17 cellular contexts compared by ENCODE assay signal in genomic region chr20:31821427-31821826, GRCh38. TPM values are rescaled to one million over a fixed set of nuclear protein-coding genes. Genes with fewer than 3 reads are reported as not detected.
A peak's percentile ranks its signal among the peaks of the same experiment; 100 is the strongest.
DNase-seq lines count a peak whose midpoint lies in the region; ATAC-seq, FAIRE-seq and TF ChIP-seq lines count a peak whose summit lies in the region.
"Had no signal": no experiment of that assay in that cellular context is flagged by ENCODE, and none has a peak within 500 bp of the region (broad histone marks: within the 10 kb centered on the region; RNA-seq: fewer than 3 reads in every experiment).

No MANE protein-coding gene starts in this region.

- H3K4me2 ChIP-seq in HepG2 (ENCODE audit: low read depth, low read length) (no peak overlapping the region), neural progenitor cell (no peak overlapping the region)

- no peak for TF ChIP-seq CTCF in HepG2 (CRISPR knock-in tag; IDR thresholded peaks at IDR 0.05)
- no peak for TF ChIP-seq CTCF in right lobe of liver (IDR thresholded peaks at IDR 0.05)
- no peak for TF ChIP-seq CTCF in neural progenitor cell (IDR thresholded peaks at IDR 0.05)
- TF ChIP-seq CTCF in upper lobe of right lung (IDR thresholded peaks at IDR 0.05) = no peak
- no peak for TF ChIP-seq CTCF in tibial nerve (IDR thresholded peaks at IDR 0.05)

- no peaks in the 10 kb centered on the region for H3F3A ChIP-seq in neural progenitor cell (ENCODE audit: low read depth)

- peak overlapping the region; percentile 30 for H3K27ac Mint-ChIP-seq in neural progenitor cell

- no peaks in the 10 kb centered on the region for H3K36me3 Mint-ChIP-seq in neural progenitor cell

- ATAC-seq in HepG2 (no peak), right lobe of liver (no peak), upper lobe of right lung (no peak), GM21619 (IDR thresholded peaks at IDR 0.05; ENCODE audit: unreplicated experiment) (no peak)
- ATAC-seq: HCT116 had no signal

- H3K36me3 ChIP-seq in HepG2 (replicated peaks in 1 of 2; ENCODE audit: control insufficient read depth in 1 of 2, insufficient read depth in 2 of 2, low read length in 2 of 2) (no peaks in the 10 kb centered on the region), right lobe of liver (no peaks in the 10 kb centered on the region), neural progenitor cell (no peaks in the 10 kb centered on the region), upper lobe of right lung (no peaks in the 10 kb centered on the region), tibial nerve (no peaks in the 10 kb centered on the region)
- H3K36me3 ChIP-seq: SJSA1 had no signal

- H3K9ac ChIP-seq in HepG2 (ENCODE audit: insufficient read depth, low read depth, low read length) (no peak overlapping the region), neural progenitor cell (no peak overlapping the region)

- no peak overlapping the region for H3K4me3 ChIP-seq in HepG2 (replicated peaks in 1 of 3; ENCODE audit: insufficient read depth in 1 of 3, low read depth in 2 of 3, low read length in 3 of 3)
- no peak overlapping the region for H3K4me3 ChIP-seq in right lobe of liver
- H3K4me3 ChIP-seq in neural progenitor cell = no peak overlapping the region
- H3K4me3 ChIP-seq in upper lobe of right lung = no peak overlapping the region
- no peak overlapping the region for H3K4me3 ChIP-seq in tibial nerve
- H3K4me3 ChIP-seq: A549, SJSA1 had no signal

- H3K27me3 ChIP-seq in HepG2 (ENCODE audit: control insufficient read depth in 1 of 2, insufficient read depth in 2 of 2, low read length in 2 of 2) = peaks cover 8 to 53% of the 10 kb centered on the region in 2 experiments
- no peaks in the 10 kb centered on the region for H3K27me3 ChIP-seq in right lobe of liver
- H3K27me3 ChIP-seq in neural progenitor cell = no peaks in the 10 kb centered on the region
- no peaks in the 10 kb centered on the region for H3K27me3 ChIP-seq in upper lobe of right lung
- no peaks in the 10 kb centered on the region for H3K27me3 ChIP-seq in tibial nerve
- H3K27me3 ChIP-seq: SJSA1 had no signal

- no peak for FAIRE-seq in HepG2 (lab: Jason Lieb, UNC)
- FAIRE-seq: A549, GM18507 had no signal

- no peak for TF ChIP-seq RAD21 in HepG2 (CRISPR knock-in tag; IDR thresholded peaks at IDR 0.05)

- H3K4me1 ChIP-seq in HepG2 (ENCODE audit: insufficient read depth, low read length) = 0 out of 2 replicates have a peak, but pooled peaks cover 7% of the 10 kb centered on the region
- peaks cover 0 to 3% (median 0%) of the 10 kb centered on the region in 4 donors for H3K4me1 ChIP-seq in right lobe of liver
- no peaks in the 10 kb centered on the region for H3K4me1 ChIP-seq in neural progenitor cell
- peaks cover 4% of the 10 kb centered on the region for H3K4me1 ChIP-seq in upper lobe of right lung
- H3K4me1 ChIP-seq in tibial nerve = peaks cover 0 to 14% (median 6%) of the 10 kb centered on the region in 4 donors
- H3K4me1 ChIP-seq: Caco-2 had no signal

- DNase-seq in HepG2 (ENCODE audit: low spot score) (no peak), right lobe of liver (no peak), neural progenitor cell (ENCODE audit: low spot score) (no peak), upper lobe of right lung (peak; percentile 47), tibial nerve (ENCODE audit: low spot score in 2 of 2) (no peak)
- DNase-seq: Caco-2, DMS53, NCI-H187 treated with DMSO at 0.1 percent for 48 hours, NCI-H524 had no signal

- TF ChIP-seq EP300 in HepG2 (IDR thresholded peaks at IDR 0.05; ENCODE audit: low read depth in 2 of 2, low read length in 2 of 2) = no peak
- no peak for TF ChIP-seq EP300 in HepG2 (CRISPR knock-in tag; IDR thresholded peaks at IDR 0.05; ENCODE audit: borderline replicate concordance)
- TF ChIP-seq EP300 in tibial nerve (IDR thresholded peaks at IDR 0.05) = no peak

- H3K27ac ChIP-seq in HepG2 (ENCODE audit: extremely low read length, insufficient read depth, low read length) (no peak overlapping the region), right lobe of liver (no peak overlapping the region), neural progenitor cell (no peak overlapping the region), upper lobe of right lung (no peak overlapping the region), tibial nerve (no peak overlapping the region)
- H3K27ac ChIP-seq: C4-2B, SJSA1 had no signal

- no peak overlapping the region for H3K4me3 Mint-ChIP-seq in neural progenitor cell

- CTCF ChIA-PET in HepG2 (lab: Yijun Ruan, JAX; ENCODE audit: low intra/inter-chr PET ratio, low total read pairs) = interaction anchor here (2.7 to 4.8 kb wide), 2 partner anchors 25 to 210 kb away, joined by 26 to 70 read pairs; partner anchors contain the start of gene FOXS1

- H3K9me3 Mint-ChIP-seq in neural progenitor cell = no peaks in the 10 kb centered on the region

- BruUV-seq in HepG2 (replicated peaks; lab: Mats Ljungman, UMichigan) = no TSS peak

- H3K9me3 ChIP-seq in HepG2 (ENCODE audit: low read length) = no peaks in the 10 kb centered on the region
- H3K9me3 ChIP-seq in right lobe of liver = no peaks in the 10 kb centered on the region
- no peaks in the 10 kb centered on the region for H3K9me3 ChIP-seq in neural progenitor cell (ENCODE audit: low read depth)
- H3K9me3 ChIP-seq in upper lobe of right lung = no peaks in the 10 kb centered on the region
- no peaks in the 10 kb centered on the region for H3K9me3 ChIP-seq in tibial nerve
- H3K9me3 ChIP-seq: A549, Caco-2, SJSA1 had no signal

- no peak overlapping the region for H2AFZ ChIP-seq in HepG2 (ENCODE audit: low read length)
- no peak overlapping the region for H2AFZ ChIP-seq in neural progenitor cell (replicated peaks)

- TF ChIP-seq POLR2A in HepG2 (IDR thresholded peaks at IDR 0.05; ENCODE audit: insufficient read depth in 1 of 2, low read depth in 2 of 2, low read length in 2 of 2) (no peak), right lobe of liver (IDR thresholded peaks at IDR 0.05) (no peak), tibial nerve (IDR thresholded peaks at IDR 0.05) (no peak)

- POLR2A ChIA-PET in HepG2 (lab: Yijun Ruan, JAX) = no interaction called here

- intact Hi-C loops in HepG2 (cut with micrococcal nuclease; ENCODE audit: unreplicated experiment) = loop anchor here (10.0 kb wide), 1 partner anchor 133 kb away; the partner anchor contains the start of gene PDRG1
- intact Hi-C loops in right lobe of liver (cut with DNase I) = loop anchor here in 1 of 2 donors (5.0 kb wide), 1 partner anchor 206 kb away; no protein-coding TSS in a partner anchor
- intact Hi-C loops in upper lobe of right lung (cut with DNase I) = no loop called here

- no peaks in the 10 kb centered on the region for H3K27me3 Mint-ChIP-seq in neural progenitor cell (ENCODE audit: insufficient read depth, low read depth)

- peaks cover 14% of the 10 kb centered on the region for H3K4me1 Mint-ChIP-seq in neural progenitor cell

- no peaks in the 10 kb centered on the region for H3K79me2 ChIP-seq in HepG2 (ENCODE audit: insufficient read depth, low read length)
- H3K79me2 ChIP-seq in neural progenitor cell (ENCODE audit: low read depth) = no peaks in the 10 kb centered on the region

- H4K20me1 ChIP-seq in HepG2 (ENCODE audit: insufficient read depth, low read length) (no peaks in the 10 kb centered on the region), neural progenitor cell (ENCODE audit: low read depth) (no peaks in the 10 kb centered on the region)

- 4% methylated on average over 5 of the region's 5 CpGs for WGBS in HepG2 (ENCODE audit: low lambda C conversion rate)
- WGBS in right lobe of liver (ENCODE audit: insufficient coverage, low coverage, low lambda C conversion rate, missing lambda C conversion rate) = 20% methylated on average over 1 of the region's 5 CpGs
- 62 to 65% methylated on average over 4 to 5 of the region's 5 CpGs for WGBS in tibial nerve, 2 donors

- in situ Hi-C loops in HepG2 (cut with HindIII; ENCODE audit: extremely low pct_ligation_motif_present, low pct_unique_long_range_greater_than_20kb) = loop anchor here (5.0 to 10.0 kb wide), 2 partner anchors 211 to 273 kb away; no protein-coding TSS in a partner anchor

RNA-seq across cellular contexts. Expression of gene MYLK2, which starts 2.3 kb away (rescaled TPM):
- total RNA-seq in HepG2 (2016; rRNA removed; fragmentation: Illumina TruSeq; extraction: Trizol) (0.27 TPM in 1 of 2 replicates, not detected in the other), right lobe of liver (not detected), neural progenitor cell (ENCODE audit: low replicate concordance) (0.22 TPM in 1 of 2 replicates, not detected in the other), upper lobe of right lung (not detected), tibial nerve (1 to 10 TPM in 1 of 4 donors, under 1 TPM in 1, not detected in 2; 0.66 to 1.3 TPM)
- 0.09 and 0.10 TPM in 2 replicates for total RNA-seq in HepG2 (2016; cell fraction: cytosol; rRNA removed; fragmentation: Illumina TruSeq; extraction: Trizol; ENCODE audit: low read depth)
- total RNA-seq in HepG2 (2016; cell fraction: insoluble cytoplasmic fraction; rRNA removed; fragmentation: Illumina TruSeq; extraction: Trizol) = 0.17 TPM in 1 of 2 replicates, not detected in the other
- 0.06 and 0.10 TPM in 2 replicates for total RNA-seq in HepG2 (2016; cell fraction: membrane; rRNA removed; fragmentation: Illumina TruSeq; extraction: Trizol)
- total RNA-seq in HepG2 (2016; cell fraction: nucleus; rRNA removed; fragmentation: Illumina TruSeq; extraction: Trizol) = 0.50 TPM in 1 of 2 replicates, not detected in the other
- 0.04 TPM in 1 of 2 replicates, not detected in the other for polyA plus RNA-seq in HepG2 (2011; rRNA removed)
- 0.03 TPM in 1 of 2 replicates, not detected in the other for polyA plus RNA-seq in HepG2 (2011; cell fraction: cytosol; rRNA removed)
- 0.05 and 0.32 TPM in 2 replicates for polyA plus RNA-seq in HepG2 (2011; cell fraction: nucleus; rRNA removed)
- polyA plus RNA-seq in HepG2 (2012) = not detected in 2 replicates
- 0.10 TPM in 1 of 2 replicates, not detected in the other for polyA plus RNA-seq in HepG2 (2016; cell fraction: cytosol; fragmentation: Illumina TruSeq; extraction: Trizol; ENCODE audit: low read depth)
- 0.21 TPM in 1 of 2 replicates, not detected in the other for polyA plus RNA-seq in HepG2 (2016; cell fraction: insoluble cytoplasmic fraction; fragmentation: Illumina TruSeq; extraction: Trizol; ENCODE audit: low read depth)
- polyA plus RNA-seq in HepG2 (2016; cell fraction: membrane; fragmentation: Illumina TruSeq; extraction: Trizol; ENCODE audit: low read depth) = 0.22 TPM in 1 of 2 replicates, not detected in the other
- 0.52 and 0.59 TPM in 2 replicates for polyA plus RNA-seq in HepG2 (2016; cell fraction: nucleus; fragmentation: Illumina TruSeq; extraction: Trizol; ENCODE audit: insufficient read depth, low read depth)
- 0.18 and 0.28 TPM in 2 replicates for polyA minus RNA-seq in HepG2 (2011; rRNA and poly(A)+ RNA removed; ENCODE audit: low replicate concordance)
- polyA minus RNA-seq in HepG2 (2011; cell fraction: cytosol; rRNA and poly(A)+ RNA removed) = not detected in 2 replicates
- polyA minus RNA-seq in HepG2 (2011; cell fraction: nucleus; rRNA and poly(A)+ RNA removed) = 0.25 and 0.39 TPM in 2 replicates

RNA-seq across cellular contexts. Expression of gene FOXS1, which starts 24.0 kb away (rescaled TPM):
- total RNA-seq in HepG2 (2016; rRNA removed; fragmentation: Illumina TruSeq; extraction: Trizol) = not detected in 2 replicates
- not detected in 2 replicates for total RNA-seq in HepG2 (2016; cell fraction: cytosol; rRNA removed; fragmentation: Illumina TruSeq; extraction: Trizol; ENCODE audit: low read depth)
- not detected in 2 replicates for total RNA-seq in HepG2 (2016; cell fraction: insoluble cytoplasmic fraction; rRNA removed; fragmentation: Illumina TruSeq; extraction: Trizol)
- not detected in 2 replicates for total RNA-seq in HepG2 (2016; cell fraction: membrane; rRNA removed; fragmentation: Illumina TruSeq; extraction: Trizol)
- not detected in 2 replicates for total RNA-seq in HepG2 (2016; cell fraction: nucleus; rRNA removed; fragmentation: Illumina TruSeq; extraction: Trizol)
- polyA plus RNA-seq in HepG2 (2011; rRNA removed) = not detected in 2 replicates
- polyA plus RNA-seq in HepG2 (2011; cell fraction: cytosol; rRNA removed) = not detected in 2 replicates
- polyA plus RNA-seq in HepG2 (2011; cell fraction: nucleus; rRNA removed) = not detected in 2 replicates
- polyA plus RNA-seq in HepG2 (2012) = not detected in 2 replicates
- polyA plus RNA-seq in HepG2 (2016; cell fraction: cytosol; fragmentation: Illumina TruSeq; extraction: Trizol; ENCODE audit: low read depth) = not detected in 2 replicates
- polyA plus RNA-seq in HepG2 (2016; cell fraction: insoluble cytoplasmic fraction; fragmentation: Illumina TruSeq; extraction: Trizol; ENCODE audit: low read depth) = not detected in 2 replicates
- polyA plus RNA-seq in HepG2 (2016; cell fraction: membrane; fragmentation: Illumina TruSeq; extraction: Trizol; ENCODE audit: low read depth) = not detected in 2 replicates
- polyA plus RNA-seq in HepG2 (2016; cell fraction: nucleus; fragmentation: Illumina TruSeq; extraction: Trizol; ENCODE audit: insufficient read depth, low read depth) = not detected in 2 replicates
- polyA minus RNA-seq in HepG2 (2011; rRNA and poly(A)+ RNA removed; ENCODE audit: low replicate concordance) = not detected in 2 replicates
- polyA minus RNA-seq in HepG2 (2011; cell fraction: cytosol; rRNA and poly(A)+ RNA removed) = not detected in 2 replicates
- polyA minus RNA-seq in HepG2 (2011; cell fraction: nucleus; rRNA and poly(A)+ RNA removed) = not detected in 2 replicates
- total RNA-seq in right lobe of liver = under 1 TPM in 2 of 6 experiments, not detected in 4; 0.15 to 0.31 TPM
- total RNA-seq in neural progenitor cell (ENCODE audit: low replicate concordance) = 0.53 TPM in 1 of 2 replicates, not detected in the other
- total RNA-seq in upper lobe of right lung = 3.3 TPM
- 10 to 100 TPM in 1 of 4 donors, 1 to 10 TPM in 3; 3.0 to 11.8 (median 8.0) TPM for total RNA-seq in tibial nerve
- total RNA-seq: Caco-2, LHCN-M2, OCI-LY7 had no signal

RNA-seq across cellular contexts. Expression of gene DUSP15, which starts 48.9 kb away (rescaled TPM):
- 0.18 and 0.93 TPM in 2 replicates for total RNA-seq in HepG2 (2016; rRNA removed; fragmentation: Illumina TruSeq; extraction: Trizol)
- 1.1 TPM in 2 replicates for total RNA-seq in HepG2 (2016; cell fraction: cytosol; rRNA removed; fragmentation: Illumina TruSeq; extraction: Trizol; ENCODE audit: low read depth)
- total RNA-seq in HepG2 (2016; cell fraction: insoluble cytoplasmic fraction; rRNA removed; fragmentation: Illumina TruSeq; extraction: Trizol) = 0.37 and 0.69 TPM in 2 replicates
- total RNA-seq in HepG2 (2016; cell fraction: membrane; rRNA removed; fragmentation: Illumina TruSeq; extraction: Trizol) = 0.93 and 1.2 TPM in 2 replicates
- 0.43 and 1.6 TPM in 2 replicates for total RNA-seq in HepG2 (2016; cell fraction: nucleus; rRNA removed; fragmentation: Illumina TruSeq; extraction: Trizol)
- 0.17 and 0.46 TPM in 2 replicates for polyA plus RNA-seq in HepG2 (2011; rRNA removed)
- 0.60 and 0.79 TPM in 2 replicates for polyA plus RNA-seq in HepG2 (2011; cell fraction: cytosol; rRNA removed)
- polyA plus RNA-seq in HepG2 (2011; cell fraction: nucleus; rRNA removed) = 0.95 and 1.2 TPM in 2 replicates
- 0.50 and 0.83 TPM in 2 replicates for polyA plus RNA-seq in HepG2 (2012)
- polyA plus RNA-seq in HepG2 (2016; cell fraction: cytosol; fragmentation: Illumina TruSeq; extraction: Trizol; ENCODE audit: low read depth) = 0.60 and 1.1 TPM in 2 replicates
- 0.47 and 1.2 TPM in 2 replicates for polyA plus RNA-seq in HepG2 (2016; cell fraction: insoluble cytoplasmic fraction; fragmentation: Illumina TruSeq; extraction: Trizol; ENCODE audit: low read depth)
- polyA plus RNA-seq in HepG2 (2016; cell fraction: membrane; fragmentation: Illumina TruSeq; extraction: Trizol; ENCODE audit: low read depth) = 0.72 and 1.1 TPM in 2 replicates
- polyA plus RNA-seq in HepG2 (2016; cell fraction: nucleus; fragmentation: Illumina TruSeq; extraction: Trizol; ENCODE audit: insufficient read depth, low read depth) = 0.88 and 1.7 TPM in 2 replicates
- 0.56 TPM in 1 of 2 replicates, not detected in the other for polyA minus RNA-seq in HepG2 (2011; rRNA and poly(A)+ RNA removed; ENCODE audit: low replicate concordance)
- polyA minus RNA-seq in HepG2 (2011; cell fraction: cytosol; rRNA and poly(A)+ RNA removed) = not detected in 2 replicates
- polyA minus RNA-seq in HepG2 (2011; cell fraction: nucleus; rRNA and poly(A)+ RNA removed) = 0.87 TPM in 1 of 2 replicates, not detected in the other
- total RNA-seq in right lobe of liver = 1 to 10 TPM in 1 of 6 experiments, under 1 TPM in 2, not detected in 3; 0.22 to 1.1 (median 0.42) TPM
- total RNA-seq in neural progenitor cell (ENCODE audit: low replicate concordance) = 0.45 and 1.1 TPM in 2 replicates
- 2.4 TPM for total RNA-seq in upper lobe of right lung
- 10 to 100 TPM; 31.8 to 61.3 (median 44.6) TPM for total RNA-seq in tibial nerve

RNA-seq across cellular contexts. Expression of gene TTLL9, which starts 49.0 kb away (rescaled TPM):
- total RNA-seq in HepG2 (2016; rRNA removed; fragmentation: Illumina TruSeq; extraction: Trizol) (not detected in 2 replicates), right lobe of liver (not detected), neural progenitor cell (ENCODE audit: low replicate concordance) (0.34 TPM in 1 of 2 replicates, not detected in the other), upper lobe of right lung (0.49 TPM), tibial nerve (1 to 10 TPM; 2.8 to 3.7 (median 3.1) TPM)
- not detected in 2 replicates for total RNA-seq in HepG2 (2016; cell fraction: cytosol; rRNA removed; fragmentation: Illumina TruSeq; extraction: Trizol; ENCODE audit: low read depth)
- total RNA-seq in HepG2 (2016; cell fraction: insoluble cytoplasmic fraction; rRNA removed; fragmentation: Illumina TruSeq; extraction: Trizol) = not detected in 2 replicates
- not detected in 2 replicates for total RNA-seq in HepG2 (2016; cell fraction: membrane; rRNA removed; fragmentation: Illumina TruSeq; extraction: Trizol)
- total RNA-seq in HepG2 (2016; cell fraction: nucleus; rRNA removed; fragmentation: Illumina TruSeq; extraction: Trizol) = not detected in 2 replicates
- polyA plus RNA-seq in HepG2 (2011; rRNA removed) = 0.05 TPM in 1 of 2 replicates, not detected in the other
- not detected in 2 replicates for polyA plus RNA-seq in HepG2 (2011; cell fraction: cytosol; rRNA removed)
- polyA plus RNA-seq in HepG2 (2011; cell fraction: nucleus; rRNA removed) = 0.14 TPM in 1 of 2 replicates, not detected in the other
- polyA plus RNA-seq in HepG2 (2012) = not detected in 2 replicates
- polyA plus RNA-seq in HepG2 (2016; cell fraction: cytosol; fragmentation: Illumina TruSeq; extraction: Trizol; ENCODE audit: low read depth) = not detected in 2 replicates
- polyA plus RNA-seq in HepG2 (2016; cell fraction: insoluble cytoplasmic fraction; fragmentation: Illumina TruSeq; extraction: Trizol; ENCODE audit: low read depth) = not detected in 2 replicates
- polyA plus RNA-seq in HepG2 (2016; cell fraction: membrane; fragmentation: Illumina TruSeq; extraction: Trizol; ENCODE audit: low read depth) = not detected in 2 replicates
- not detected in 2 replicates for polyA plus RNA-seq in HepG2 (2016; cell fraction: nucleus; fragmentation: Illumina TruSeq; extraction: Trizol; ENCODE audit: insufficient read depth, low read depth)
- not detected in 2 replicates for polyA minus RNA-seq in HepG2 (2011; rRNA and poly(A)+ RNA removed; ENCODE audit: low replicate concordance)
- polyA minus RNA-seq in HepG2 (2011; cell fraction: cytosol; rRNA and poly(A)+ RNA removed) = not detected in 2 replicates
- polyA minus RNA-seq in HepG2 (2011; cell fraction: nucleus; rRNA and poly(A)+ RNA removed) = not detected in 2 replicates
- total RNA-seq: Caco-2, LHCN-M2, OCI-LY7, SJSA1 had no signal
